20 cellular contexts compared by ENCODE assay signal in genomic region chr21:14981246-14981645, GRCh38.
DNase-seq lines count a peak whose midpoint lies in the region; ATAC-seq lines count a peak whose summit lies in the region.
"Had no signal": no experiment of that assay in that cellular context is flagged by ENCODE, and none has a peak within 500 bp of the region (broad histone marks: within the 10 kb centered on the region; RNA-seq: fewer than 3 reads in every experiment).

No MANE protein-coding gene starts in this region.

- DNase-seq in activated naive CD4-positive, alpha-beta T cell treated with anti-CD3 and anti-CD28 coated beads, Interleukin-2, amount 10 ng/mL, durations not matched to agents 7 days and 5 days = no peak
- no peak for DNase-seq in activated naive CD4-positive, alpha-beta T cell treated with anti-CD3 and anti-CD28 coated beads, Interleukin-2, amount 50 U/mL, for 16 hours
- DNase-seq in NCI-H748 treated with DMSO at 0.1 percent for 48 hours (lab: John Stamatoyannopoulos, UW) (peak; percentile 65), left lobe of liver (ENCODE audit: low spot score) (no peak), OCI-M2 (lab: John Stamatoyannopoulos, UW; ENCODE audit: unreplicated experiment) (no peak), HK-2 (ENCODE audit: unreplicated experiment) (no peak)
- DNase-seq: DMS79 treated with DMSO at 0.1 percent for 48 hours; Karpas-422; NCI-H187 treated with DMSO at 0.1 percent for 48 hours; NCI-H2107; NCI-H2227 treated with DMSO at 0.1 percent for 48 hours; NCI-H524; NK-92 treated with Interleukin-12 subunit alpha and Interleukin-12 subunit beta, amount 100 ng/mL, for 24 hours; SIG-M5; SK-N-SH; T-helper 2 cell had no signal

- CTCF ChIA-PET in activated naive CD4-positive, alpha-beta T cell treated with anti-CD3 and anti-CD28 coated beads, Interleukin-2, amount 10 ng/mL, durations not matched to agents 7 days and 5 days (lab: Charles Lee) = no interaction called here

- ATAC-seq in left lobe of liver (peak; percentile 39), HG03439 (IDR thresholded peaks at IDR 0.05; ENCODE audit: unreplicated experiment) (no peak)
- ATAC-seq: Panc1 had no signal

- H3K4me1 Mint-ChIP-seq in activated naive CD4-positive, alpha-beta T cell treated with anti-CD3 and anti-CD28 coated beads, Interleukin-2, amount 10 ng/mL, durations not matched to agents 7 days and 5 days = no peaks in the 10 kb centered on the region
- H3K4me1 Mint-ChIP-seq: CD14-positive monocyte had no signal

- H3K27me3 Mint-ChIP-seq in activated naive CD4-positive, alpha-beta T cell treated with anti-CD3 and anti-CD28 coated beads, Interleukin-2, amount 10 ng/mL, durations not matched to agents 7 days and 5 days = no peaks in the 10 kb centered on the region
- H3K27me3 Mint-ChIP-seq: IgD-negative memory B cell had no signal

- peaks cover 3% of the 10 kb centered on the region for H3K36me3 Mint-ChIP-seq in activated naive CD4-positive, alpha-beta T cell treated with anti-CD3 and anti-CD28 coated beads, Interleukin-2, amount 10 ng/mL, durations not matched to agents 7 days and 5 days

- no peak overlapping the region for H3K4me3 Mint-ChIP-seq in activated naive CD4-positive, alpha-beta T cell treated with anti-CD3 and anti-CD28 coated beads, Interleukin-2, amount 10 ng/mL, durations not matched to agents 7 days and 5 days
- H3K4me3 Mint-ChIP-seq: CD14-positive monocyte, IgD-negative memory B cell had no signal

- H3K9me3 Mint-ChIP-seq in activated naive CD4-positive, alpha-beta T cell treated with anti-CD3 and anti-CD28 coated beads, Interleukin-2, amount 10 ng/mL, durations not matched to agents 7 days and 5 days = no peaks in the 10 kb centered on the region
- H3K9me3 Mint-ChIP-seq: CD14-positive monocyte, IgD-negative memory B cell had no signal

- peak overlapping the region; percentile 60 for H3K27ac Mint-ChIP-seq in activated naive CD4-positive, alpha-beta T cell treated with anti-CD3 and anti-CD28 coated beads, Interleukin-2, amount 10 ng/mL, durations not matched to agents 7 days and 5 days
